In the genomic region with DNA sequence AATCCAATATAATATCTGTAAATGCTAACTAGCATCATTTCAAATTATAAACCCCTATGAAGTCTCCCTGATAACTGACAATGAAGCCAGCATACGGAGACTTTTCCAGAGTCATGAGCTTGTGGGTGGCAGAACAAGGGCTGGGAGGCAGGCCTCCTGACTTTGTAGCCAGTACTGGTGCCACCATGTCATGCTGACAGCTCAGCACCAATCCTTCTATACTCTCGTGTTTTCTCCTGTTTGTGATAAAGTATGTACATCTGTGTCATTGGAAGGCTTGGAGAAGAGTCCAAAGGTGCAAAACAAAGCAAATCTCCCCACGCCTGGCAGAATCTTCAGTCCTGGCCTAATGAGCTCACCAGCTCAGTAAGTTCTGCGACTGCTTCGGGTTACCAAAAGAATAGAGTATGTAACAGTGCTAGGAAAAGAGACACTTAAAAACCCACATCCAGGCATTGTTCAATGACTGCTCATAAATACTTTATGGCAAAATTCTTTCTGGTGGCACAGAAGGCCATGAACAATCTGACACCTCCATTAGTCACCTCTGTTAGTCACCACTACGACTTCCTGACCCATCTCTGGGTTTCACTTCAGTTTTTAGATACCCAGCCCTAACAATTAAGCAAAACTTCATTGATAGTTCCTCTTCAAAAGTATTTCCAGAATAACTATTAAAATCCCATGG, we compare ENCODE assay signal across 8 cellular contexts. TPM values are rescaled to one million over a fixed set of nuclear protein-coding genes. Genes with fewer than 3 reads are reported as not detected.
A peak's percentile ranks its signal among the peaks of the same experiment; 100 is the strongest.
DNase-seq lines count a peak whose midpoint lies in the region; ATAC-seq and TF ChIP-seq lines count a peak whose summit lies in the region.

No MANE protein-coding gene starts in this region.

- ATAC-seq in GM18907 (IDR thresholded peaks at IDR 0.05; ENCODE audit: unreplicated experiment) (peak; percentile 97), HG03064 (IDR thresholded peaks at IDR 0.05; ENCODE audit: low read depth, unreplicated experiment) (peak; percentile 97)

- POLR2A ChIA-PET in A673 (lab: Charles Lee; ENCODE audit: low non-redundant PET): no interaction called here
- POLR2A ChIA-PET in RWPE1 (lab: Yijun Ruan, JAX; ENCODE audit: low non-redundant PET): no interaction called here

- peak; percentile 56 for DNase-seq in A673 (ENCODE audit: low spot score)
- peak; percentile 62 for DNase-seq in RWPE1 (ENCODE audit: low spot score)
- DNase-seq in fibroblast of villous mesenchyme (ENCODE audit: low read depth): peak; percentile 25
- DNase-seq in activated effector memory CD4-positive, alpha-beta T cell treated with anti-CD3 and anti-CD28 coated beads, Interleukin-2, amount 50 U/mL, for 16 hours: no peak
- no peak for DNase-seq in DMS79 (lab: John Stamatoyannopoulos, UW)
- DNase-seq in epidermal melanocyte (ENCODE audit: insufficient read length, low spot score): no peak

- intact Hi-C loops in A673 (cut with micrococcal nuclease; ENCODE audit: unreplicated experiment): no loop called here

- H3K27me3 ChIP-seq in A673 (replicated peaks; ENCODE audit: insufficient read depth, low read depth, low read length, poor library complexity): no peaks in the 10 kb centered on the region

- H3K4me1 ChIP-seq in A673 (ENCODE audit: insufficient read depth, low read length, poor library complexity, severe bottlenecking): peaks cover 23% of the 10 kb centered on the region

- H3K4me3 ChIP-seq in A673 (ENCODE audit: low read depth, low read length, poor library complexity, severe bottlenecking) (peak overlapping the region; percentile 8), fibroblast of villous mesenchyme (ENCODE audit: low read depth, low read length) (no peak overlapping the region)

- peaks cover 18% of the 10 kb centered on the region for H3K9me3 ChIP-seq in A673 (ENCODE audit: low read depth, low read length, poor library complexity, severe bottlenecking)

- TF ChIP-seq CTCF in A673 (conservative IDR thresholded peaks at IDR 0.05; ENCODE audit: low read depth, low read length) (no peak), RWPE1 (conservative IDR thresholded peaks at IDR 0.05; ENCODE audit: low read depth) (no peak), fibroblast of villous mesenchyme (IDR thresholded peaks at IDR 0.05; ENCODE audit: insufficient read depth, low read depth, low read length) (no peak)

- no peaks in the 10 kb centered on the region for H3K36me3 ChIP-seq in A673 (ENCODE audit: insufficient read depth, low read length, poor library complexity, severe bottlenecking)

- BruUV-seq in A673 (replicated peaks; lab: Mats Ljungman, UMichigan): TSS peak; percentile 63

- CTCF ChIA-PET in A673 (lab: Charles Lee) (no interaction called here), RWPE1 (lab: Yijun Ruan, JAX) (interaction anchor here (0.5 to 0.9 kb wide), 2 partner anchors 13 to 111 kb away, joined by 5 to 7 read pairs; no protein-coding TSS in a partner anchor)

- H3K27ac ChIP-seq in A673 (ENCODE audit: low read depth, low read length, poor library complexity, severe bottlenecking) (peak overlapping the region; percentile 70), RWPE1 (peak overlapping the region; percentile 43; the same call in 1 of the 2 replicates)

RNA-seq across cellular contexts. Expression of gene STEAP1, which starts 24.5 kb away (rescaled TPM):
- total RNA-seq in A673 (2021) (188 and 213 TPM in 2 replicates), fibroblast of villous mesenchyme (12.6 and 21.6 TPM in 2 replicates)

RNA-seq across cellular contexts. Expression of gene STEAP2, which starts 32.8 kb away (rescaled TPM):
- total RNA-seq in A673 (2021): 114 and 134 TPM in 2 replicates
- total RNA-seq in fibroblast of villous mesenchyme: 4.5 and 8.6 TPM in 2 replicates

Comparison
In these comparisons a context has a peak if more than half of its experiments do, and no peak if none do; other contexts are left out.
1. DNase-seq: peak in A673 (single experiment), RWPE1 (single experiment) and fibroblast of villous mesenchyme (single experiment); none in activated effector memory CD4-positive, alpha-beta T cell treated with anti-CD3 and anti-CD28 coated beads, Interleukin-2, amount 50 U/mL, for 16 hours (single experiment), DMS79 (single experiment) and epidermal melanocyte (single experiment).
2. RNA of gene STEAP2, which starts 32.8 kb away (total RNA-seq): 114 to 134 TPM in A673; 4.5 to 8.6 TPM in fibroblast of villous mesenchyme; every median in the first group is over 10 times any median in the second.